In the genomic region with DNA sequence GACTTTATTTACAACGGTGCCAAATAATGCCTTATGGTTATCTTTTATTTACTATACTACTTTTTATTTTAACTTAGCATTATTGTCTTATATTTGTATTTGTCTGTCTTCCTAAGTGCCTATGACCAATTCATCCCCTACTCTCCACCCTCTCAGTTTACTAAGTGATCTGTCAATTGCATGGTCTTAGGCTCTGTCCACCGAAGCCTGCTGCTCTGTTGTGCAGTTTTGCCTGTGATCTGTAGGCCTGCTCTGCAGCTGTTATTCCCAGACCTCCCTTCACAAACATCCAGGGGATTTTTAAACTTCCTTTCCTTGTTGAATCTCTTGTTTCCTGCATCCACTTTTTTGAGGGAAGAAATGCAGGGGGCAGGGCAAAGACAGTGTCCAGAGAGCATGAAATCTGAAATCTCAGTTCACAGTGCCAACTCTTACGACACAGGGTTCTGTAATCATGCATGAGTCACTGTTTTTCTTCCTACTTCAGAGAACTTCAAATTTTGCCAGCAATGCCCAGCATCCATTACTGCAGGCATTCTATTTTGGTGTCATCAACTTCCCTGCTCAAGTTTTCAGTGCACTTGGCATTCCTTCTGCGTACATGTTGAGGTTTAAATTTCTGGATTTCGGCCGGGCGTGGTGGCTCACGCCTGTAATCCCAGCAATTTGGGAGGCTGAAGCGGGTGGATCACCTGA, we compare ENCODE assay signal across 8 cellular contexts. TPM values are rescaled to one million over a fixed set of nuclear protein-coding genes. Genes with fewer than 3 reads are reported as not detected.
DNase-seq lines count a peak whose midpoint lies in the region; ATAC-seq and TF ChIP-seq lines count a peak whose summit lies in the region.

No MANE protein-coding gene starts in this region.

- peak overlapping the region; percentile 91 for H3K27ac Mint-ChIP-seq in CD8-positive, alpha-beta T cell

- CTCF ChIA-PET in CD8-positive, alpha-beta T cell (lab: Charles Lee): interaction anchor here (1.0 kb wide), 1 partner anchor 58 kb away, joined by 3 read pairs; no protein-coding TSS in a partner anchor

- POLR2A ChIA-PET in CD8-positive, alpha-beta T cell (lab: Charles Lee): interaction anchor here (2.2 kb wide), 1 partner anchor 11 kb away, joined by 8 read pairs; the partner anchor contains the start of gene SLFN5

- no peak for DNase-seq in CD8-positive, alpha-beta T cell
- DNase-seq in Peyer's patch (peak in 1 of 3 donors; percentile 66), esophagus squamous epithelium (lab: John Stamatoyannopoulos, UW) (no peak), osteoblast (ENCODE audit: insufficient read length, low spot score, missing footprints) (peak; percentile 81), NCI-H82 treated with DMSO at 0.1 percent for 48 hours (lab: John Stamatoyannopoulos, UW; ENCODE audit: unreplicated experiment) (no peak)
- DNase-seq in stimulated activated naive CD4-positive, alpha-beta T cell treated with Interleukin-2 at 50 U/mL for 16 hours (lab: John Stamatoyannopoulos, UW): no peak

- H3K9me3 Mint-ChIP-seq in CD8-positive, alpha-beta T cell: peaks cover 2% of the 10 kb centered on the region

- ATAC-seq in CD8-positive, alpha-beta T cell: no peak
- ATAC-seq in GM18867 (IDR thresholded peaks at IDR 0.05; ENCODE audit: unreplicated experiment) (no peak), GM19395 (IDR thresholded peaks at IDR 0.05; ENCODE audit: unreplicated experiment) (no peak)

- no peak overlapping the region for H3K4me3 ChIP-seq in CD8-positive, alpha-beta T cell (ENCODE audit: low read depth, low read length)
- H3K4me3 ChIP-seq in Peyer's patch (no peak overlapping the region), esophagus squamous epithelium (no peak overlapping the region), osteoblast (ENCODE audit: insufficient read depth, low read length) (no peak overlapping the region)

- H3K4me1 Mint-ChIP-seq in CD8-positive, alpha-beta T cell (ENCODE audit: low read depth): peaks cover 90% of the 10 kb centered on the region

- peak overlapping the region; percentile 60 for H3K4me2 ChIP-seq in osteoblast (ENCODE audit: insufficient read depth, low read length)

- peaks cover 14% of the 10 kb centered on the region for H3K36me3 ChIP-seq in CD8-positive, alpha-beta T cell (ENCODE audit: insufficient read depth, low read length)
- no peaks in the 10 kb centered on the region for H3K36me3 ChIP-seq in Peyer's patch
- H3K36me3 ChIP-seq in esophagus squamous epithelium: peaks cover 0 to 8% (median 0%) of the 10 kb centered on the region in 3 donors
- peaks cover 9% of the 10 kb centered on the region for H3K36me3 ChIP-seq in osteoblast (ENCODE audit: insufficient read depth, low read length)

- no peaks in the 10 kb centered on the region for H3K9me3 ChIP-seq in CD8-positive, alpha-beta T cell (ENCODE audit: low read length)
- no peaks in the 10 kb centered on the region for H3K9me3 ChIP-seq in Peyer's patch
- H3K9me3 ChIP-seq in esophagus squamous epithelium: no peaks in the 10 kb centered on the region
- H3K9me3 ChIP-seq in osteoblast (ENCODE audit: low read depth, low read length): no peaks in the 10 kb centered on the region

- H3K27me3 ChIP-seq in CD8-positive, alpha-beta T cell (ENCODE audit: insufficient read depth, low read length): no peaks in the 10 kb centered on the region
- H3K27me3 ChIP-seq in Peyer's patch (no peaks in the 10 kb centered on the region), esophagus squamous epithelium (no peaks in the 10 kb centered on the region), osteoblast (ENCODE audit: insufficient read depth, low read length) (no peaks in the 10 kb centered on the region)

- H2AFZ ChIP-seq in osteoblast (ENCODE audit: low read length): no peak overlapping the region

- WGBS in esophagus squamous epithelium, 2 donors: 12 to 42% methylated on average over 6 to 7 of the region's 9 CpGs

- H3K27ac ChIP-seq in CD8-positive, alpha-beta T cell (ENCODE audit: low read depth, low read length): no peak overlapping the region
- H3K27ac ChIP-seq in Peyer's patch: peak overlapping the region in 3 of 4 donors; percentile 4 to 47 (median 16)
- peak overlapping the region; percentile 56 to 80 (median 70) for H3K27ac ChIP-seq in esophagus squamous epithelium
- H3K27ac ChIP-seq in osteoblast (ENCODE audit: low read depth, low read length): peak overlapping the region; percentile 45

- H3K4me1 ChIP-seq in CD8-positive, alpha-beta T cell (ENCODE audit: insufficient read depth, low read length): peaks cover 66% of the 10 kb centered on the region
- H3K4me1 ChIP-seq in Peyer's patch: peaks cover 0 to 24% (median 5%) of the 10 kb centered on the region in 4 donors
- peaks cover 17 to 66% (median 44%) of the 10 kb centered on the region in 3 donors for H3K4me1 ChIP-seq in esophagus squamous epithelium
- H3K4me1 ChIP-seq in osteoblast (ENCODE audit: insufficient read depth, low read length): peaks cover 28% of the 10 kb centered on the region

- peaks cover 46% of the 10 kb centered on the region for H4K20me1 ChIP-seq in osteoblast (ENCODE audit: insufficient read depth, low read length)

- H3K36me3 Mint-ChIP-seq in CD8-positive, alpha-beta T cell: peaks cover 86% of the 10 kb centered on the region

- peaks cover 74% of the 10 kb centered on the region for H3K79me2 ChIP-seq in osteoblast (ENCODE audit: insufficient read depth, low read length)

- H3K27me3 Mint-ChIP-seq in CD8-positive, alpha-beta T cell (ENCODE audit: low read depth): no peaks in the 10 kb centered on the region

- TF ChIP-seq CTCF in CD8-positive, alpha-beta T cell (IDR thresholded peaks at IDR 0.05): no peak
- TF ChIP-seq CTCF in Peyer's patch (IDR thresholded peaks at IDR 0.05): no peak
- no peak for TF ChIP-seq CTCF in esophagus squamous epithelium (IDR thresholded peaks at IDR 0.05)
- TF ChIP-seq CTCF in osteoblast (IDR thresholded peaks at IDR 0.05; ENCODE audit: extremely low read depth, low read depth, low read length): no peak

- intact Hi-C loops in CD8-positive, alpha-beta T cell (cut with DNase I, micrococcal nuclease): loop anchor here in 1 of 2 experiments (1.0 to 5.0 kb wide), 2 partner anchors 10 to 33 kb away; no protein-coding TSS in a partner anchor
- intact Hi-C loops in esophagus squamous epithelium (cut with DNase I): no loop called here

- TF ChIP-seq POLR2A in Peyer's patch (IDR thresholded peaks at IDR 0.05): no peak
- TF ChIP-seq POLR2A in esophagus squamous epithelium (IDR thresholded peaks at IDR 0.05): no peak

- no peak overlapping the region for H3K4me3 Mint-ChIP-seq in CD8-positive, alpha-beta T cell

RNA-seq across cellular contexts. Expression of gene SLFN5, which starts 11.4 kb away (rescaled TPM):
- 10 to 100 TPM; 46.7 to 47.0 TPM for total RNA-seq in CD8-positive, alpha-beta T cell
- total RNA-seq in Peyer's patch (10 to 100 TPM in 2 of 4 donors, 1 to 10 TPM in 2; 6.8 to 35.5 (median 11.4) TPM), esophagus squamous epithelium (10 to 100 TPM in 2 of 4 donors, 1 to 10 TPM in 2; 7.3 to 20.4 (median 14.0) TPM), osteoblast (184 and 211 TPM in 2 replicates)
